Comparison of ENCODE assay signal across 8 cellular contexts in the genomic region with DNA sequence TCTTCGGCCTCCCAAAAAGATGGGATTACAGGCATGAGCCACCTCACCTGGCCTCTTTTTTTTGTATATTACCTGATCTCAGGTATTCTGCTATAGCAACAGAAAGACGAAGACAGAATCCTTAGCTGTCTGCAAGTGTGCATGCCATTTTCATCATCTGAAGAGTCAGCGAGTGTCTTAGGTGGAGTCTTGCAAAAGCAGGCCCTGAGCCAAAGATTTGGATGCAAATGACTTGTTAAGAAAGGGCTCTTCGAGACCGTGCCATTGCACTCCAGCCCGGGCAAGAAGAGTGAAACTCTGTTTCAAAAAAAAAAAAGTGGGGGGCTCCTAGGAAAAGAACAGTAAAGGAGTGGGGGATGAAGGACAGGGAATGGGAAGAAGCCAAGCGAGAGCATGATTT. TPM values are rescaled to one million over a fixed set of nuclear protein-coding genes. Genes with fewer than 3 reads are reported as not detected.
DNase-seq lines count a peak whose midpoint lies in the region; ATAC-seq and TF ChIP-seq lines count a peak whose summit lies in the region.

No MANE protein-coding gene starts in this region.

- H3K27me3 Mint-ChIP-seq in CD14-positive monocyte (ENCODE audit: low read depth in 3 of 3), result peaks cover 0 to 7% (median 0%) of the 10 kb centered on the region in 3 donors
- H3K27me3 Mint-ChIP-seq in naive thymus-derived CD4-positive, alpha-beta T cell, result peaks cover 0 to 2% (median 0%) of the 10 kb centered on the region in 5 donors

- no peak for ATAC-seq in naive thymus-derived CD4-positive, alpha-beta T cell
- ATAC-seq in GM21360 (IDR thresholded peaks at IDR 0.05; ENCODE audit: unreplicated experiment), result no peak
- no peak for ATAC-seq in GM21423 (IDR thresholded peaks at IDR 0.05; ENCODE audit: unreplicated experiment)

- H3K4me3 ChIP-seq in cardiac fibroblast (replicated peaks in 1 of 2; ENCODE audit: low read depth in 2 of 2, low read length in 2 of 2), result no peak overlapping the region
- H3K4me3 ChIP-seq in naive thymus-derived CD4-positive, alpha-beta T cell (ENCODE audit: low read length), result peak overlapping the region; percentile 68

- no peak for DNase-seq in CD14-positive monocyte (ENCODE audit: low spot score)
- peak; percentile 16 for DNase-seq in MV-4-11 (lab: John Stamatoyannopoulos, UW)
- peak; percentile 30 to 51 for DNase-seq in cardiac fibroblast (ENCODE audit: low read depth in 2 of 2)
- DNase-seq in naive thymus-derived CD4-positive, alpha-beta T cell, result peak in 2 of 9 donors; percentile 18 to 46
- DNase-seq in cerebellar cortex (ENCODE audit: low spot score), result no peak
- DNase-seq in activated gamma-delta T cell treated with Interleukin-2 at 50 U/mL for 16 hours, result no peak

- no peaks in the 10 kb centered on the region for H3K27me3 ChIP-seq in naive thymus-derived CD4-positive, alpha-beta T cell (ENCODE audit: control insufficient read depth in 2 of 2, insufficient read depth in 2 of 2, low read length in 2 of 2)

- peak overlapping the region; percentile 99 for H3K27ac ChIP-seq in naive thymus-derived CD4-positive, alpha-beta T cell (ENCODE audit: low read depth, low read length)

- intact Hi-C loops in CD14-positive monocyte (cut with micrococcal nuclease), result loop anchor here in 1 of 2 donors (10.0 kb wide), 1 partner anchor 729 kb away; no protein-coding TSS in a partner anchor
- intact Hi-C loops in naive thymus-derived CD4-positive, alpha-beta T cell (cut with micrococcal nuclease), result loop anchor here (1.0 to 10.0 kb wide), 9 partner anchors 10 to 901 kb away; a partner anchor contains a TSS

- TF ChIP-seq CTCF in CD14-positive monocyte (IDR thresholded peaks at IDR 0.05), result no peak
- TF ChIP-seq CTCF in cardiac fibroblast (IDR thresholded peaks at IDR 0.05; ENCODE audit: low read depth, low read length), result no peak

- H3K36me3 ChIP-seq in naive thymus-derived CD4-positive, alpha-beta T cell (ENCODE audit: control insufficient read depth in 2 of 3, insufficient read depth in 3 of 3, low read length in 3 of 3), result no peaks in the 10 kb centered on the region

- H3K27ac Mint-ChIP-seq in CD14-positive monocyte, result peak overlapping the region; percentile 99 to 100 (median 100)
- peak overlapping the region; percentile 98 to 100 (median 100) for H3K27ac Mint-ChIP-seq in naive thymus-derived CD4-positive, alpha-beta T cell

- peaks cover under 1 to 3% of the 10 kb centered on the region in 2 donors for H3K36me3 Mint-ChIP-seq in CD14-positive monocyte
- H3K36me3 Mint-ChIP-seq in naive thymus-derived CD4-positive, alpha-beta T cell, result peaks cover 0 to 12% (median 0%) of the 10 kb centered on the region in 5 donors

- peaks cover 73% of the 10 kb centered on the region for H3K4me1 Mint-ChIP-seq in CD14-positive monocyte
- peaks cover 47 to 85% (median 74%) of the 10 kb centered on the region in 7 donors for H3K4me1 Mint-ChIP-seq in naive thymus-derived CD4-positive, alpha-beta T cell

- POLR2A ChIA-PET in naive thymus-derived CD4-positive, alpha-beta T cell (lab: Charles Lee), result interaction anchor here (0.8 to 39.4 kb wide), 8 partner anchors 4 to 473 kb away, joined by 3 to 3822 read pairs (median 4); a partner anchor contains a TSS

- H3K4me3 Mint-ChIP-seq in CD14-positive monocyte, result peak overlapping the region; percentile 86 to 96
- peak overlapping the region; percentile 87 to 100 (median 94) for H3K4me3 Mint-ChIP-seq in naive thymus-derived CD4-positive, alpha-beta T cell

- CTCF ChIA-PET in naive thymus-derived CD4-positive, alpha-beta T cell (lab: Charles Lee), result interaction anchor here (0.8 to 5.4 kb wide), 6 partner anchors 11 to 67 kb away, joined by 3 to 47 read pairs (median 8); a partner anchor contains a TSS

- peaks cover 0 to 3% (median 0%) of the 10 kb centered on the region in 7 donors for H3K9me3 Mint-ChIP-seq in CD14-positive monocyte
- H3K9me3 Mint-ChIP-seq in naive thymus-derived CD4-positive, alpha-beta T cell, result peaks cover 0 to 5% (median 0%) of the 10 kb centered on the region in 11 donors

- H3K9me3 ChIP-seq in naive thymus-derived CD4-positive, alpha-beta T cell (ENCODE audit: control insufficient read depth in 2 of 3, low read length in 3 of 3), result no peaks in the 10 kb centered on the region

- H3K4me1 ChIP-seq in naive thymus-derived CD4-positive, alpha-beta T cell (ENCODE audit: control insufficient read depth in 2 of 2, insufficient read depth in 2 of 2, low read length in 2 of 2), result peaks cover 58 to 64% of the 10 kb centered on the region in 2 donors

RNA-seq across cellular contexts. Expression of a gene that starts 10.2 kb away (rescaled TPM):
- polyA plus RNA-seq in CD14-positive monocyte, result 10 to 100 TPM; 15.8 to 18.2 TPM
- 10 to 100 TPM; 12.4 to 65.0 (median 28.0) TPM for total RNA-seq in naive thymus-derived CD4-positive, alpha-beta T cell
- polyA plus RNA-seq in naive thymus-derived CD4-positive, alpha-beta T cell, result 10 to 100 TPM; 17.4 to 17.8 TPM

RNA-seq across cellular contexts. Expression of a gene that starts 14.8 kb away (rescaled TPM):
- polyA plus RNA-seq in CD14-positive monocyte, result over 10,000 TPM; 28,259 to 28,278 TPM
- 1,000 to 10,000 TPM; 4,325 to 8,698 (median 6,221) TPM for total RNA-seq in naive thymus-derived CD4-positive, alpha-beta T cell
- polyA plus RNA-seq in naive thymus-derived CD4-positive, alpha-beta T cell, result over 10,000 TPM; 23,113 to 34,374 TPM

RNA-seq across cellular contexts. Expression of a gene that starts 15.0 kb away (rescaled TPM):
- 1 to 10 TPM; 1.8 to 1.9 TPM for polyA plus RNA-seq in CD14-positive monocyte
- total RNA-seq in naive thymus-derived CD4-positive, alpha-beta T cell, result 10 to 100 TPM; 37.4 to 83.8 (median 71.3) TPM
- 10 to 100 TPM; 11.4 to 17.3 TPM for polyA plus RNA-seq in naive thymus-derived CD4-positive, alpha-beta T cell

Comparison
In these comparisons a context has a peak if more than half of its experiments do, and no peak if none do; other contexts are left out.
1. DNase-seq: peak in MV-4-11 (single experiment) and cardiac fibroblast (2 of 2); none in CD14-positive monocyte (single experiment), cerebellar cortex (single experiment) and activated gamma-delta T cell treated with Interleukin-2 at 50 U/mL for 16 hours (single experiment).
2. RNA of a gene that starts 15.0 kb away (polyA plus RNA-seq): 11.4 to 17.3 TPM in naive thymus-derived CD4-positive, alpha-beta T cell; 1.8 to 1.9 TPM in CD14-positive monocyte; every median in the first group is over 4 times any median in the second.